Comparison of ENCODE assay signal across 34 cellular contexts in the genomic region with DNA sequence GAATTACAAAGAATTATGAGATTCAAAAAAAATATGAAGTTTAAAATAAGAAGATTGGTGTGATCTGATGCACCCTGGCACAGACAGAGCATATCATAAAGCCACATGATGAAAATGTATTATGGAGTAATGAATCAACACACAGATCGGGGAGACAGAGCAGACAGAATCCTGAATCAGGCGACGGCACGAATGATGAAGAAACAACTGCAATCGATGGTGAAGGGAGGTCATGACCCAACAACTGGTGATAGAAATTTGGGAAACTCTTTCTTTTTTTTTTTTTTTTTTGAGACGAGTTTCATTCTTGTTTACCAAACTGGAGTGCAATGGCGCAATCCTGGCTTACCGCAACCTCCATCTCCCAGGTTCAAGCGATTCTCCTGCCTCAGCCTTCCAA.
"Had no signal": no experiment of that assay in that cellular context is flagged by ENCODE, and none has a peak within 500 bp of the region (broad histone marks: within the 10 kb centered on the region; RNA-seq: fewer than 3 reads in every experiment).

No MANE protein-coding gene starts in this region.

- H3K4me2 ChIP-seq: KMS-11 had no signal

- H3K9ac ChIP-seq: KMS-11 had no signal

- H3K36me3 ChIP-seq: MG63 had no signal

- H3K9me3 ChIP-seq: MG63 had no signal

- DNase-seq: Karpas-422, Kasumi-1, MG63, MM.1S, MV-4-11, NCI-H1048, NCI-H1092, NCI-H1092 treated with DMSO at 0.1 percent for 48 hours, NCI-H1105, NCI-H1105 treated with DMSO at 0.1 percent for 48 hours, NCI-H1417, NCI-H1417 treated with DMSO at 0.1 percent for 48 hours, NCI-H1436, NCI-H1436 treated with DMSO at 0.1 percent for 48 hours, NCI-H146, NCI-H1694, NCI-H1694 treated with DMSO at 0.1 percent for 48 hours, NCI-H187, NCI-H187 treated with DMSO at 0.1 percent for 48 hours, NCI-H1930, NCI-H2029, NCI-H2029 treated with DMSO at 0.1 percent for 48 hours, NCI-H2081, NCI-H2081 treated with DMSO at 0.1 percent for 48 hours, NCI-H2107, NCI-H2171, NCI-H2171 treated with DMSO at 0.1 percent for 48 hours, NCI-H2227 treated with DMSO at 0.1 percent for 48 hours, NCI-H226, NCI-H345, NCI-H446, NCI-H446 treated with DMSO at 0.1 percent for 48 hours, NCI-H510A had no signal

- H3K4me3 ChIP-seq: MG63 had no signal

- H3K27ac ChIP-seq: KMS-11 had no signal

- H3K27me3 ChIP-seq: MG63 had no signal
